12 cellular contexts compared by ENCODE assay signal in the genomic region with DNA sequence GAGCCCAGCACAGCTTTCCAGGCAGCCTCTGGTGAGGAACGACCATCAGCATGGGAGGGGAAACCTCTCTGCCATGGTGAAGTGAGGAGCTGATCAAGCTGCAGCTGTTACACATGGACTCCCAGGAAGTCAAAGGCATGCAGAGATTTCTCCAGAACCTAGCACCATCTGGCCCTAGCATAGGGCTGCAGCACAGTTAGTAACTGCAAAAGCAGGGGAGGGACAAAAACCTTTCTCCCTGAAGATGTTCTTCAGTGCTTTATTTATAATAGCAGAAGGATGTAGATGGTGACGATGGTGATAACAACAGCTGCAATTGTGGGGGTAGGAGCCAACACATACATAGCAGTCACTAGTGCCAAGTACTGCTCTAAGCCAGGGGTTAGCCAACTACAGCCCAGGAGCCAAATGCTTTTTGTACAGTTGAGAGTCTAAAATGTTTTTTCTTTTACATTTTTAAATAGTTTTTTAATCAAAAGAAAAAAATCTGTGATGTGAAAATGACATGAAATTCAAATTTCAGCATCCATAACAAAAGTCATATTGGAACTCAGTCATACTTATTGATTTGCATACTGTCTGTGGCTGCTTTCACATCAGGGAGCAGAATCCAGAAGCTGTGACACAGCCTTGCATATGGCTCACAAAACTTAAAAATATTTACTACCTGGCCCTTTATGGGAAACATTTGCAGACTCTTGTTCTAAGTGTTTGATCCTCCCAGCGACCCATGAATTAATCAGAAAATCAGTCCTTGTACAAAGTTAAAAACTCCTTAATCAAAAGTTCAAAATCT.
DNase-seq lines count a peak whose midpoint lies in the region; ATAC-seq and TF ChIP-seq lines count a peak whose summit lies in the region.
"Had no signal": no experiment of that assay in that cellular context is flagged by ENCODE, and none has a peak within 500 bp of the region (broad histone marks: within the 10 kb centered on the region; RNA-seq: fewer than 3 reads in every experiment).

No MANE protein-coding gene starts in this region.

- peak; percentile 86 for ATAC-seq in GM18502 (IDR thresholded peaks at IDR 0.05; ENCODE audit: poor library complexity, unreplicated experiment)
- peak; percentile 83 for ATAC-seq in GM21717 (IDR thresholded peaks at IDR 0.05; ENCODE audit: unreplicated experiment)
- no peak for ATAC-seq in memory B cell (ENCODE audit: low read depth)
- ATAC-seq in HG03045 (IDR thresholded peaks at IDR 0.05; ENCODE audit: unreplicated experiment) = no peak
- ATAC-seq: stimulated activated memory B cell treated with anti-CD40 and anti-IgM and Interleukin-4, amounts not matched to agents 10 μg/mL and 1 μg/mL and 100 μg/mL, for 72 hours had no signal

- H3K27me3 Mint-ChIP-seq in memory B cell = no peaks in the 10 kb centered on the region
- H3K27me3 Mint-ChIP-seq: CD4-positive, CD25-positive, alpha-beta regulatory T cell; stimulated activated memory B cell treated with anti-CD40 and anti-IgM and Interleukin-4, amounts not matched to agents 10 μg/mL and 1 μg/mL and 100 μg/mL, for 72 hours had no signal

- DNase-seq in LHCN-M2 (ENCODE audit: low read depth) (peak; percentile 17), memory B cell (ENCODE audit: low spot score in 2 of 2) (no peak), NCI-H1436 treated with DMSO at 0.1 percent for 48 hours (lab: John Stamatoyannopoulos, UW) (no peak), colonic mucosa (no peak), SW 1271 (lab: John Stamatoyannopoulos, UW) (no peak)
- DNase-seq: adrenal gland; CD4-positive, CD25-positive, alpha-beta regulatory T cell; KBM-7 had no signal

- H3K4me1 Mint-ChIP-seq in memory B cell = peaks cover 4% of the 10 kb centered on the region

- no peak overlapping the region for H3K27ac ChIP-seq in colonic mucosa
- H3K27ac ChIP-seq: adrenal gland had no signal

- peak overlapping the region; percentile 68 for H3K27ac Mint-ChIP-seq in memory B cell
- H3K27ac Mint-ChIP-seq: stimulated activated memory B cell treated with anti-CD40 and anti-IgM and Interleukin-4, amounts not matched to agents 10 μg/mL and 1 μg/mL and 100 μg/mL, for 72 hours had no signal

- no peaks in the 10 kb centered on the region for H3K36me3 ChIP-seq in colonic mucosa
- H3K36me3 ChIP-seq: adrenal gland had no signal

- no peaks in the 10 kb centered on the region for H3K9me3 Mint-ChIP-seq in memory B cell
- H3K9me3 Mint-ChIP-seq: stimulated activated memory B cell treated with anti-CD40 and anti-IgM and Interleukin-4, amounts not matched to agents 10 μg/mL and 1 μg/mL and 100 μg/mL, for 72 hours had no signal

- H3K27me3 ChIP-seq in colonic mucosa = no peaks in the 10 kb centered on the region
- H3K27me3 ChIP-seq: adrenal gland had no signal

- TF ChIP-seq CTCF in colonic mucosa (IDR thresholded peaks at IDR 0.05) = no peak

- intact Hi-C loops in colonic mucosa (cut with DNase I) = no loop called here

- peaks cover 26% of the 10 kb centered on the region for H3K36me3 Mint-ChIP-seq in memory B cell

- H3K9ac ChIP-seq in colonic mucosa (ENCODE audit: low read depth in 2 of 2, low read length in 2 of 2) = no peak overlapping the region

- peaks cover 2% of the 10 kb centered on the region for H3K4me1 ChIP-seq in colonic mucosa
- H3K4me1 ChIP-seq: adrenal gland had no signal

- H3K4me3 Mint-ChIP-seq in memory B cell = no peak overlapping the region
- H3K4me3 Mint-ChIP-seq: CD4-positive, CD25-positive, alpha-beta regulatory T cell; stimulated activated memory B cell treated with anti-CD40 and anti-IgM and Interleukin-4, amounts not matched to agents 10 μg/mL and 1 μg/mL and 100 μg/mL, for 72 hours had no signal

- no peaks in the 10 kb centered on the region for H3K9me3 ChIP-seq in colonic mucosa
- H3K9me3 ChIP-seq: adrenal gland had no signal

- no peak overlapping the region for H3K4me3 ChIP-seq in colonic mucosa
- H3K4me3 ChIP-seq: adrenal gland had no signal

Comparison
In these comparisons a context has a peak if more than half of its experiments do, and no peak if none do; other contexts are left out.
1. ATAC-seq: peak in GM18502 (single experiment) and GM21717 (single experiment); none in memory B cell (single experiment) and HG03045 (single experiment).